8 cellular contexts compared by ENCODE assay signal in the genomic region with DNA sequence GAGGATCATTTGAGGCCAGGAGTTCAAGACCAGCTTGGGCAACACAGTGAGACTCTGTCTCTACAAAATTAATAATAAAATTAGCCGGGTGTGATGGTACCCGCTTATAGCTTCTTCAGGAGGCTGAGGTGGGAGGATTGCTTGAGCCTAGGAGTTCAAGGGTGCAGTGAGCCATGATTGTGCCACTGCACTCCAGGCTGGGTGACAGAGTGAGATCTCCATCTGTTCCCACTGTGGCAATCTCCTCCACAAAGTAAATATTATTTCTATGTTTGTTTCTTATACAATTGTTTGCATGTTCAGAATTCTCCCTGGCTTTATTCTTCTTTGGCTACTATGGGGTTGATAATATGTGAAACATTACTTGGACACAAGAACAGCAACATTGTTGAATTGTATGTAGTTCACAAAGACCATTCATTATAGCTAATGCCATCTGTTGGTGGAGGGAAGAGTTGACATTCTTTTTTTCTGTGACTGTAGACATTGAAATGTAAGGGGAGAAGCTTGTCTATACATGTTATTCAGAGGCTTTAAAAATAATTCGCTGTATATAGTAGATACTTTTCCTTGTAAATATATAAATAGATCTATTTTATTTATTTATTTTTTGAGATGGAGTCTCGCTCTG. TPM values are rescaled to one million over a fixed set of nuclear protein-coding genes. Genes with fewer than 3 reads are reported as not detected.
DNase-seq lines count a peak whose midpoint lies in the region; ATAC-seq, FAIRE-seq and TF ChIP-seq lines count a peak whose summit lies in the region.

No MANE protein-coding gene starts in this region.

- no peaks in the 10 kb centered on the region for H3K9me2 ChIP-seq in GM23338 (ENCODE audit: insufficient read depth)

- peak; percentile 48; the same call in 2 of the 3 replicates for ATAC-seq in GM23338
- peak; percentile 91 for ATAC-seq in SK-N-SH treated with all-trans-retinoic acid at 6 μM for 48 hours
- ATAC-seq in sciatic nerve: peak; percentile 71

- no peak overlapping the region for H3K4me3 Mint-ChIP-seq in GM23338
- H3K4me3 Mint-ChIP-seq in endothelial cell (ENCODE audit: unreplicated experiment): no peak overlapping the region

- TF ChIP-seq CTCF in GM23338 (conservative IDR thresholded peaks at IDR 0.05; ENCODE audit: low read depth in 2 of 2): peak; percentile 51 to 57
- TF ChIP-seq CTCF in endothelial cell (IDR thresholded peaks at IDR 0.05; ENCODE audit: unreplicated experiment): no peak

- H3K27me3 ChIP-seq in GM23338 (ENCODE audit: insufficient read depth): no peaks in the 10 kb centered on the region

- no peaks in the 10 kb centered on the region for H3K4me1 Mint-ChIP-seq in GM23338
- H3K4me1 Mint-ChIP-seq in endothelial cell (ENCODE audit: unreplicated experiment): peaks cover 3% of the 10 kb centered on the region

- no peaks in the 10 kb centered on the region for H3K36me3 ChIP-seq in GM23338 (ENCODE audit: insufficient read depth)

- H3K27me3 Mint-ChIP-seq in GM23338 (ENCODE audit: insufficient read depth, low read depth, poor library complexity): peaks cover 7% of the 10 kb centered on the region
- peaks cover 1% of the 10 kb centered on the region for H3K27me3 Mint-ChIP-seq in endothelial cell (ENCODE audit: unreplicated experiment)

- H3K4me1 ChIP-seq in GM23338 (ENCODE audit: insufficient read depth): no peaks in the 10 kb centered on the region

- H3K4me2 ChIP-seq in GM23338: no peak overlapping the region

- peaks cover 3% of the 10 kb centered on the region; the same call in 1 of the 3 replicates for H3K36me3 Mint-ChIP-seq in GM23338 (ENCODE audit: low read depth)
- no peaks in the 10 kb centered on the region for H3K36me3 Mint-ChIP-seq in endothelial cell (ENCODE audit: low read depth, unreplicated experiment)

- H3K27ac ChIP-seq in GM23338 (ENCODE audit: low read depth): no peak overlapping the region

- no peaks in the 10 kb centered on the region for H4K20me1 ChIP-seq in GM23338 (replicated peaks; ENCODE audit: insufficient read depth)

- H3K9me3 Mint-ChIP-seq in GM23338 (peaks cover 4% of the 10 kb centered on the region), endothelial cell (ENCODE audit: unreplicated experiment) (no peaks in the 10 kb centered on the region)

- no peak overlapping the region for H2AFZ ChIP-seq in GM23338

- intact Hi-C loops in sciatic nerve (cut with DNase I): loop anchor here (5.0 kb wide), 1 partner anchor 71 kb away; the partner anchor contains the start of gene PNRC2

- peak; percentile 34 for DNase-seq in AG20443 (ENCODE audit: low spot score)
- peak; percentile 30 for DNase-seq in GM23338 (ENCODE audit: low spot score)
- peak; percentile 31 to 36 for DNase-seq in frontal cortex (ENCODE audit: low spot score in 2 of 2)
- DNase-seq in sciatic nerve (ENCODE audit: low spot score): no peak
- DNase-seq in NK-92 (lab: John Stamatoyannopoulos, UW; ENCODE audit: unreplicated experiment): no peak
- DNase-seq in effector CD8-positive, alpha-beta T cell (lab: John Stamatoyannopoulos, UW): no peak
- DNase-seq in endothelial cell (ENCODE audit: low spot score): no peak

- H3K79me2 ChIP-seq in GM23338 (replicated peaks; ENCODE audit: insufficient read depth): no peaks in the 10 kb centered on the region

- peak; percentile 75 for FAIRE-seq in frontal cortex (lab: Jason Lieb, UNC)

- H3K27ac Mint-ChIP-seq in GM23338 (no peak overlapping the region), endothelial cell (ENCODE audit: unreplicated experiment) (no peak overlapping the region)

- no peaks in the 10 kb centered on the region for H3F3A ChIP-seq in GM23338 (replicated peaks; ENCODE audit: low read depth)

- no peak overlapping the region for H3K4me3 ChIP-seq in GM23338

TF ChIP-seq in GM23338, 12 proteins besides CTCF, POLR2A, EP300 and RAD21:
- TF ChIP-seq ZNF114 (CRISPR knock-in tag; IDR thresholded peaks at IDR 0.05): no peak
- TF ChIP-seq EZH2phosphoT487 (IDR thresholded peaks at IDR 0.05; ENCODE audit: unreplicated experiment): no peak
- TF ChIP-seq, protein P1, sequence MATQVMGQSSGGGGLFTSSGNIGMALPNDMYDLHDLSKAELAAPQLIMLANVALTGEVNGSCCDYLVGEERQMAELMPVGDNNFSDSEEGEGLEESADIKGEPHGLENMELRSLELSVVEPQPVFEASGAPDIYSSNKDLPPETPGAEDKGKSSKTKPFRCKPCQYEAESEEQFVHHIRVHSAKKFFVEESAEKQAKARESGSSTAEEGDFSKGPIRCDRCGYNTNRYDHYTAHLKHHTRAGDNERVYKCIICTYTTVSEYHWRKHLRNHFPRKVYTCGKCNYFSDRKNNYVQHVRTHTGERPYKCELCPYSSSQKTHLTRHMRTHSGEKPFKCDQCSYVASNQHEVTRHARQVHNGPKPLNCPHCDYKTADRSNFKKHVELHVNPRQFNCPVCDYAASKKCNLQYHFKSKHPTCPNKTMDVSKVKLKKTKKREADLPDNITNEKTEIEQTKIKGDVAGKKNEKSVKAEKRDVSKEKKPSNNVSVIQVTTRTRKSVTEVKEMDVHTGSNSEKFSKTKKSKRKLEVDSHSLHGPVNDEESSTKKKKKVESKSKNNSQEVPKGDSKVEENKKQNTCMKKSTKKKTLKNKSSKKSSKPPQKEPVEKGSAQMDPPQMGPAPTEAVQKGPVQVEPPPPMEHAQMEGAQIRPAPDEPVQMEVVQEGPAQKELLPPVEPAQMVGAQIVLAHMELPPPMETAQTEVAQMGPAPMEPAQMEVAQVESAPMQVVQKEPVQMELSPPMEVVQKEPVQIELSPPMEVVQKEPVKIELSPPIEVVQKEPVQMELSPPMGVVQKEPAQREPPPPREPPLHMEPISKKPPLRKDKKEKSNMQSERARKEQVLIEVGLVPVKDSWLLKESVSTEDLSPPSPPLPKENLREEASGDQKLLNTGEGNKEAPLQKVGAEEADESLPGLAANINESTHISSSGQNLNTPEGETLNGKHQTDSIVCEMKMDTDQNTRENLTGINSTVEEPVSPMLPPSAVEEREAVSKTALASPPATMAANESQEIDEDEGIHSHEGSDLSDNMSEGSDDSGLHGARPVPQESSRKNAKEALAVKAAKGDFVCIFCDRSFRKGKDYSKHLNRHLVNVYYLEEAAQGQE (IDR thresholded peaks at IDR 0.05; ENCODE audit: unreplicated experiment): no peak

TF ChIP-seq in SK-N-SH treated with all-trans-retinoic acid at 6 μM for 48 hours, 23 proteins besides CTCF, POLR2A, EP300 and RAD21:
- TF ChIP-seq ZNF565 (CRISPR knock-in tag; conservative IDR thresholded peaks at IDR 0.05; ENCODE audit: low read depth): no peak
- TF ChIP-seq ZNF8 (CRISPR knock-in tag; IDR thresholded peaks at IDR 0.05): no peak

RNA-seq across cellular contexts. Expression of gene SRSF10, which starts 47.8 kb away (rescaled TPM):
- total RNA-seq in GM23338 (2014; rRNA removed; shearing (Covaris generic)): 191 and 196 TPM in 2 replicates
- polyA plus RNA-seq in GM23338 (2016; fragmentation: Nextera tagmentation; extraction: Ambion mirVana): 242 and 275 TPM in 2 replicates
- total RNA-seq in frontal cortex: 106 TPM
- 92.1 TPM for total RNA-seq in sciatic nerve
- total RNA-seq in endothelial cell (ENCODE audit: unreplicated experiment): 101 TPM

Comparison
In these comparisons a context has a peak if more than half of its experiments do, and no peak if none do; other contexts are left out.
1. DNase-seq: peak in AG20443 (single experiment), GM23338 (single experiment) and frontal cortex (2 of 2); none in sciatic nerve (single experiment), NK-92 (single experiment), effector CD8-positive, alpha-beta T cell (single experiment) and endothelial cell (single experiment).
2. Peak in every context shown above with its lines, with median percentiles within 50 percentile points of each other: ATAC-seq.